Comparison of ENCODE assay signal across 16 cellular contexts in the genomic region with DNA sequence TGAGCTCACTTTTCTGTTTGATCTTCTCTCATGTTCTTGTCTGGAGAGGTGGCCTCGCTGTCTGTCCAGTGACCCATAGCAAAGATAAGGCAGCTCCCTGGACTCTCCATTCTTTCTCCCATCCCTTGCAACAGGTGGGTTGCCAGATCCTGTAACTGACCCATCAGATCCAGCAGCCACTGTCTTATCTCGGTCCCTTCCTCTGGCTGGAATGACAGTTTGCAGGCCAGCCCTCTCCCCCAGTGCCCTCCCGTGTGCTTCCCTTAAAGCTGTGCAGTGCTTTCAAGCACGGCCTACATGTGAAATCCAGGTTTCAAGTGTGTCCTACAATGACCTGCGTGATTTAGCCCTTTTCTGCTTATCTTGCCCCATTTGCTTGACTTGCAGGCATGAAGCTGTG. TPM values are rescaled to one million over a fixed set of nuclear protein-coding genes. Genes with fewer than 3 reads are reported as not detected.
DNase-seq lines count a peak whose midpoint lies in the region; ATAC-seq and TF ChIP-seq lines count a peak whose summit lies in the region.
"Had no signal": no experiment of that assay in that cellular context is flagged by ENCODE, and none has a peak within 500 bp of the region (broad histone marks: within the 10 kb centered on the region; RNA-seq: fewer than 3 reads in every experiment).

No MANE protein-coding gene starts in this region.

- H3K27ac ChIP-seq in upper lobe of left lung: peak overlapping the region; percentile 49 to 93 (median 84)
- H3K27ac ChIP-seq: brain microvascular endothelial cell, GM23248 had no signal

- no peak for DNase-seq in activated naive CD4-positive, alpha-beta T cell treated with anti-CD3 and anti-CD28 coated beads, Interleukin-2, amount 10 ng/mL, durations not matched to agents 7 days and 5 days
- no peak for DNase-seq in activated naive CD4-positive, alpha-beta T cell (lab: John Stamatoyannopoulos, UW)
- no peak for DNase-seq in activated CD4-positive, alpha-beta memory T cell treated with anti-CD3 and anti-CD28 coated beads for 36 hours
- DNase-seq in memory B cell (ENCODE audit: low spot score in 2 of 2) (no peak), upper lobe of left lung (no peak), GM10266 (ENCODE audit: extremely low spot score) (no peak)
- no peak for DNase-seq in stimulated activated CD4-positive, alpha-beta T cell treated with anti-CD3 and anti-CD28 coated beads, Interleukin-12 subunit alpha, Interleukin-12 subunit beta, amount 100 ng/mL, for 4 hours
- DNase-seq: brain microvascular endothelial cell, dorsolateral prefrontal cortex, GM23248, hippocampal formation, NCI-H187, NCI-H510A, PC-3 had no signal

- peak overlapping the region; percentile 49 for H3K4me3 Mint-ChIP-seq in activated naive CD4-positive, alpha-beta T cell treated with anti-CD3 and anti-CD28 coated beads, Interleukin-2, amount 10 ng/mL, durations not matched to agents 7 days and 5 days
- H3K4me3 Mint-ChIP-seq in activated CD4-positive, alpha-beta memory T cell treated with anti-CD3 and anti-CD28 coated beads for 36 hours: peak overlapping the region; percentile 40
- peak overlapping the region; percentile 50 for H3K4me3 Mint-ChIP-seq in memory B cell

- no peak for TF ChIP-seq POLR2A in upper lobe of left lung (IDR thresholded peaks at IDR 0.05)

- H3K4me1 Mint-ChIP-seq in activated naive CD4-positive, alpha-beta T cell treated with anti-CD3 and anti-CD28 coated beads, Interleukin-2, amount 10 ng/mL, durations not matched to agents 7 days and 5 days: peaks cover 65% of the 10 kb centered on the region
- H3K4me1 Mint-ChIP-seq in activated CD4-positive, alpha-beta memory T cell treated with anti-CD3 and anti-CD28 coated beads for 36 hours (ENCODE audit: low read depth): peaks cover 58% of the 10 kb centered on the region
- H3K4me1 Mint-ChIP-seq in memory B cell: peaks cover 31% of the 10 kb centered on the region

- CTCF ChIA-PET in activated naive CD4-positive, alpha-beta T cell treated with anti-CD3 and anti-CD28 coated beads, Interleukin-2, amount 10 ng/mL, durations not matched to agents 7 days and 5 days (lab: Charles Lee): interaction anchor here (0.8 to 1.3 kb wide), 2 partner anchors 16 to 21 kb away, joined by 5 to 7 read pairs; no protein-coding TSS in a partner anchor
- CTCF ChIA-PET in activated CD4-positive, alpha-beta memory T cell treated with anti-CD3 and anti-CD28 coated beads for 36 hours (lab: Charles Lee): interaction anchor here (1.5 to 4.0 kb wide), 4 partner anchors 17 to 399 kb away, joined by 4 to 43 read pairs (median 14); a partner anchor contains a TSS

- ATAC-seq in memory B cell (ENCODE audit: low read depth): no peak
- no peak for ATAC-seq in upper lobe of left lung (ENCODE audit: low FRiP score in 2 of 2)
- no peak for ATAC-seq in HG02798 (IDR thresholded peaks at IDR 0.05; ENCODE audit: poor library complexity, unreplicated experiment)
- ATAC-seq: left colon, PC-3 had no signal

- no peak for TF ChIP-seq EP300 in upper lobe of left lung (IDR thresholded peaks at IDR 0.05)

- POLR2A ChIA-PET in activated CD4-positive, alpha-beta memory T cell treated with anti-CD3 and anti-CD28 coated beads for 36 hours (lab: Charles Lee): interaction anchor here (1.1 to 5.4 kb wide), 3 partner anchors 16 to 27 kb away, joined by 4 to 72 read pairs (median 44); a partner anchor contains a TSS

- 91 to 96% methylated on average over 5 of the region's 5 CpGs for WGBS in upper lobe of left lung, 2 donors

- H3K36me3 ChIP-seq in upper lobe of left lung: peaks cover 0 to 61% (median 38%) of the 10 kb centered on the region in 4 donors

- H3K9me3 ChIP-seq in upper lobe of left lung: no peaks in the 10 kb centered on the region

- H3K36me3 Mint-ChIP-seq in activated naive CD4-positive, alpha-beta T cell treated with anti-CD3 and anti-CD28 coated beads, Interleukin-2, amount 10 ng/mL, durations not matched to agents 7 days and 5 days: peaks cover 61% of the 10 kb centered on the region
- H3K36me3 Mint-ChIP-seq in activated CD4-positive, alpha-beta memory T cell treated with anti-CD3 and anti-CD28 coated beads for 36 hours: peaks cover 64% of the 10 kb centered on the region
- peaks cover 31% of the 10 kb centered on the region for H3K36me3 Mint-ChIP-seq in memory B cell

- peak overlapping the region; percentile 97 for H3K27ac Mint-ChIP-seq in activated naive CD4-positive, alpha-beta T cell treated with anti-CD3 and anti-CD28 coated beads, Interleukin-2, amount 10 ng/mL, durations not matched to agents 7 days and 5 days
- peak overlapping the region; percentile 95 for H3K27ac Mint-ChIP-seq in activated CD4-positive, alpha-beta memory T cell treated with anti-CD3 and anti-CD28 coated beads for 36 hours
- peak overlapping the region; percentile 79 for H3K27ac Mint-ChIP-seq in memory B cell

- H3K27me3 ChIP-seq in upper lobe of left lung: no peaks in the 10 kb centered on the region
- H3K27me3 ChIP-seq: brain microvascular endothelial cell, dorsolateral prefrontal cortex had no signal

- no peak overlapping the region for H3K4me3 ChIP-seq in upper lobe of left lung
- H3K4me3 ChIP-seq: GM23248 had no signal

- H3K9me3 Mint-ChIP-seq in activated naive CD4-positive, alpha-beta T cell treated with anti-CD3 and anti-CD28 coated beads, Interleukin-2, amount 10 ng/mL, durations not matched to agents 7 days and 5 days: no peaks in the 10 kb centered on the region
- no peaks in the 10 kb centered on the region for H3K9me3 Mint-ChIP-seq in activated CD4-positive, alpha-beta memory T cell treated with anti-CD3 and anti-CD28 coated beads for 36 hours
- H3K9me3 Mint-ChIP-seq in memory B cell: no peaks in the 10 kb centered on the region

- intact Hi-C loops in activated CD4-positive, alpha-beta memory T cell treated with anti-CD3 and anti-CD28 coated beads for 36 hours (cut with micrococcal nuclease): loop anchor here (5.0 kb wide), 1 partner anchor 296 kb away; no protein-coding TSS in a partner anchor

- peaks cover 32 to 52% (median 40%) of the 10 kb centered on the region in 4 donors for H3K4me1 ChIP-seq in upper lobe of left lung

- TF ChIP-seq CTCF in upper lobe of left lung (IDR thresholded peaks at IDR 0.05) (no peak), GM10266 (IDR thresholded peaks at IDR 0.05; ENCODE audit: control insufficient read depth, insufficient read depth, low read depth, missing control alignments) (no peak)

- H3K27me3 Mint-ChIP-seq in activated naive CD4-positive, alpha-beta T cell treated with anti-CD3 and anti-CD28 coated beads, Interleukin-2, amount 10 ng/mL, durations not matched to agents 7 days and 5 days: no peaks in the 10 kb centered on the region
- no peaks in the 10 kb centered on the region for H3K27me3 Mint-ChIP-seq in activated CD4-positive, alpha-beta memory T cell treated with anti-CD3 and anti-CD28 coated beads for 36 hours
- H3K27me3 Mint-ChIP-seq in memory B cell: no peaks in the 10 kb centered on the region

RNA-seq across cellular contexts. Expression of a gene that starts 3.7 kb away (rescaled TPM):
- total RNA-seq in activated CD4-positive, alpha-beta memory T cell treated with anti-CD3 and anti-CD28 coated beads for 36 hours: 100 to 1,000 TPM; 217 to 218 TPM
- total RNA-seq in upper lobe of left lung: 100 to 1,000 TPM in 3 of 6 donors, 10 to 100 TPM in 3; 29.3 to 104 (median 85.6) TPM

RNA-seq across cellular contexts. Expression of a gene that starts 22.2 kb away (rescaled TPM):
- 10 to 100 TPM; 35.7 to 37.3 TPM for total RNA-seq in activated CD4-positive, alpha-beta memory T cell treated with anti-CD3 and anti-CD28 coated beads for 36 hours
- total RNA-seq in upper lobe of left lung: 100 to 1,000 TPM in 1 of 6 donors, 10 to 100 TPM in 5; 31.2 to 104 (median 38.8) TPM
